In genomic region chr6:31740397-31741223, GRCh38 we compare ENCODE assay signal across 6 cellular contexts. TPM values are rescaled to one million over a fixed set of nuclear protein-coding genes. Genes with fewer than 3 reads are reported as not detected.
DNase-seq lines count a peak whose midpoint lies in the region; ATAC-seq and TF ChIP-seq lines count a peak whose summit lies in the region.

No MANE protein-coding gene starts in this region.

- H3K36me3 ChIP-seq in HUES64 (ENCODE audit: insufficient read depth, low read length): peaks cover 24% of the 10 kb centered on the region

- no peaks in the 10 kb centered on the region for H3K9me3 Mint-ChIP-seq in naive B cell

- peaks cover 4% of the 10 kb centered on the region in 2 donors for H3K36me3 Mint-ChIP-seq in naive B cell

- H3K4me1 Mint-ChIP-seq in naive B cell: peaks cover 47 to 53% (median 48%) of the 10 kb centered on the region in 3 donors

- no peaks in the 10 kb centered on the region for H3K9me3 ChIP-seq in HUES64 (ENCODE audit: insufficient read depth, low read depth, low read length)

- peak overlapping the region; percentile 86 for H3K27ac ChIP-seq in HUES64 (ENCODE audit: low read depth, low read length)

- 33% methylated on average over 29 of the region's 29 CpGs for WGBS in HUES64

- ATAC-seq in naive B cell (ENCODE audit: low read depth in 2 of 2): peak; percentile 3

- TF ChIP-seq CTCF in astrocyte of the cerebellum (IDR thresholded peaks at IDR 0.05; ENCODE audit: low read depth, low read length, missing control alignments): no peak

- no peak for DNase-seq in astrocyte of the cerebellum (ENCODE audit: low read depth)
- DNase-seq in naive B cell: no peak
- no peak for DNase-seq in retina
- DNase-seq in NCI-H524 treated with DMSO at 0.1 percent for 48 hours (lab: John Stamatoyannopoulos, UW): no peak
- no peak for DNase-seq in stimulated activated CD4-positive, alpha-beta T cell treated with anti-CD3 and anti-CD28 coated beads, Interleukin-4, amount 100 ng/mL, for 1 hour

- no peaks in the 10 kb centered on the region for H3K27me3 ChIP-seq in HUES64 (ENCODE audit: insufficient read depth, low read length)

- in situ Hi-C loops in astrocyte of the cerebellum (cut with HindIII; ENCODE audit: low sequenced_read_pairs): no loop called here

- peaks cover 39% of the 10 kb centered on the region for H3K4me1 ChIP-seq in HUES64 (ENCODE audit: insufficient read depth, low read length)

- peak overlapping the region; percentile 94 to 100 (median 99) for H3K27ac Mint-ChIP-seq in naive B cell

- peak overlapping the region; percentile 94 to 100 (median 98) for H3K4me3 Mint-ChIP-seq in naive B cell

- H3K4me3 ChIP-seq in HUES64 (ENCODE audit: low read length) (peak overlapping the region; percentile 54), astrocyte of the cerebellum (ENCODE audit: low read depth, low read length) (peak overlapping the region; percentile 55)

- H3K9ac ChIP-seq in HUES64 (ENCODE audit: low read depth, low read length): peak overlapping the region; percentile 86

- no peaks in the 10 kb centered on the region for H3K27me3 Mint-ChIP-seq in naive B cell

RNA-seq across cellular contexts. Expression of gene MSH5, which starts 0.8 kb away (rescaled TPM):
- 9.5 TPM for polyA plus RNA-seq in HUES64 (2013, experiment 1 of 2)
- polyA plus RNA-seq in HUES64 (2013, experiment 2 of 2): 14.6 TPM
- 1 to 10 TPM in 5 of 6 donors, not detected in 1; 1.9 to 9.3 (median 2.6) TPM for polyA plus RNA-seq in naive B cell (ENCODE audit: low read depth in 6 of 6)

RNA-seq across cellular contexts. Expression of gene CLIC1, which starts 4.3 kb away (rescaled TPM):
- 285 TPM for polyA plus RNA-seq in HUES64 (2013, experiment 1 of 2)
- polyA plus RNA-seq in HUES64 (2013, experiment 2 of 2): 300 TPM
- polyA plus RNA-seq in naive B cell (ENCODE audit: low read depth in 6 of 6): 100 to 1,000 TPM; 536 to 743 (median 628) TPM

RNA-seq across cellular contexts. Expression of gene DDAH2, which starts 11.5 kb away (rescaled TPM):
- 65.0 TPM for polyA plus RNA-seq in HUES64 (2013, experiment 1 of 2)
- polyA plus RNA-seq in HUES64 (2013, experiment 2 of 2): 86.9 TPM
- polyA plus RNA-seq in naive B cell (ENCODE audit: low read depth in 6 of 6): 10 to 100 TPM; 57.1 to 87.6 (median 82.1) TPM

RNA-seq across cellular contexts. Expression of gene MPIG6B, which starts 17.4 kb away (rescaled TPM):
- polyA plus RNA-seq in HUES64 (2013, experiment 1 of 2): not detected
- polyA plus RNA-seq in HUES64 (2013, experiment 2 of 2): not detected
- polyA plus RNA-seq in naive B cell (ENCODE audit: low read depth in 6 of 6): 1 to 10 TPM in 5 of 6 donors, not detected in 1; 3.0 to 5.1 (median 3.7) TPM

RNA-seq across cellular contexts. Expression of gene LY6G6C, which starts 19.1 kb away (rescaled TPM):
- polyA plus RNA-seq in HUES64 (2013, experiment 1 of 2): not detected
- polyA plus RNA-seq in HUES64 (2013, experiment 2 of 2): not detected
- not detected for polyA plus RNA-seq in naive B cell (ENCODE audit: low read depth in 6 of 6)
